11 cellular contexts compared by ENCODE assay signal in genomic region chr14:61512508-61512907, GRCh38.
A peak's percentile ranks its signal among the peaks of the same experiment; 100 is the strongest.
DNase-seq lines count a peak whose midpoint lies in the region; ATAC-seq and TF ChIP-seq lines count a peak whose summit lies in the region.
"Had no signal": no experiment of that assay in that cellular context is flagged by ENCODE, and none has a peak within 500 bp of the region (broad histone marks: within the 10 kb centered on the region; RNA-seq: fewer than 3 reads in every experiment).

No MANE protein-coding gene starts in this region.

- H3F3A ChIP-seq in SK-N-SH (replicated peaks; ENCODE audit: insufficient read depth): no peaks in the 10 kb centered on the region

- no peaks in the 10 kb centered on the region for H3K79me2 ChIP-seq in SK-N-SH (ENCODE audit: insufficient read depth)

- CTCF ChIA-PET in SK-N-SH (lab: Yijun Ruan, JAX): interaction anchor here (1.4 to 1.7 kb wide), 2 partner anchors 37 to 325 kb away, joined by 4 to 8 read pairs; no protein-coding TSS in a partner anchor
- CTCF ChIA-PET in activated CD4-positive, alpha-beta memory T cell treated with anti-CD3 and anti-CD28 coated beads for 36 hours (lab: Charles Lee): interaction anchor here (1.1 to 4.7 kb wide), 7 partner anchors 9 to 324 kb away, joined by 3 to 20 read pairs (median 4); no protein-coding TSS in a partner anchor

- H3K27ac ChIP-seq in SK-N-SH (ENCODE audit: low read depth in 2 of 2, low read length in 1 of 2): peak overlapping the region in 1 of 2 experiments; percentile 58; a peak in 1 of 4 replicates
- H3K27ac ChIP-seq: 22Rv1, coronary artery had no signal

- H3K9me2 ChIP-seq in SK-N-SH: no peaks in the 10 kb centered on the region

- H3K27ac Mint-ChIP-seq in activated CD4-positive, alpha-beta memory T cell treated with anti-CD3 and anti-CD28 coated beads for 36 hours: peak overlapping the region; percentile 98
- no peak overlapping the region for H3K27ac Mint-ChIP-seq in nephron progenitor cell

- no peaks in the 10 kb centered on the region for H4K20me1 ChIP-seq in SK-N-SH (ENCODE audit: insufficient read depth)

- H3K4me3 ChIP-seq in SK-N-SH (ENCODE audit: low read depth in 2 of 2, low read length in 1 of 2): no peak overlapping the region
- H3K4me3 ChIP-seq in skeletal muscle satellite cell (ENCODE audit: low read length): no peak overlapping the region
- H3K4me3 ChIP-seq: coronary artery had no signal

- TF ChIP-seq RAD21 in SK-N-SH (IDR thresholded peaks at IDR 0.05; ENCODE audit: low read length): no peak

- no peak for TF ChIP-seq EP300 in SK-N-SH (IDR thresholded peaks at IDR 0.05; ENCODE audit: borderline replicate concordance in 1 of 2, low read depth in 1 of 2, low read length in 1 of 2)

- H3K9me3 ChIP-seq in SK-N-SH (no peaks in the 10 kb centered on the region), skeletal muscle satellite cell (replicated peaks; ENCODE audit: low read length) (no peaks in the 10 kb centered on the region)

- H3K27me3 Mint-ChIP-seq in activated CD4-positive, alpha-beta memory T cell treated with anti-CD3 and anti-CD28 coated beads for 36 hours: no peaks in the 10 kb centered on the region
- peaks cover 9% of the 10 kb centered on the region for H3K27me3 Mint-ChIP-seq in nephron progenitor cell (ENCODE audit: low read depth, poor library complexity)

- POLR2A ChIA-PET in SK-N-SH (lab: Yijun Ruan, JAX): interaction anchor here (1.0 kb wide), 1 partner anchor 14 kb away, joined by 3 read pairs; no protein-coding TSS in a partner anchor
- POLR2A ChIA-PET in activated CD4-positive, alpha-beta memory T cell treated with anti-CD3 and anti-CD28 coated beads for 36 hours (lab: Charles Lee): interaction anchor here (0.6 to 4.4 kb wide), 15 partner anchors 10 to 188 kb away, joined by 3 to 37 read pairs (median 6); partner anchors contain the start of gene HIF1A

- ATAC-seq in SK-N-SH treated with all-trans-retinoic acid at 6 μM for 48 hours (no peak), HG03159 (IDR thresholded peaks at IDR 0.05; ENCODE audit: unreplicated experiment) (no peak)

- DNase-seq in SK-N-SH (no peak), fibroblast of gingiva (ENCODE audit: low read depth) (peak; percentile 93), NCI-H1694 treated with DMSO at 0.1 percent for 48 hours (lab: John Stamatoyannopoulos, UW) (no peak), nephron progenitor cell (no peak)
- DNase-seq in activated CD4-positive, alpha-beta memory T cell treated with anti-CD3 and anti-CD28 coated beads for 36 hours: no peak
- DNase-seq: NCI-H446 treated with DMSO at 0.1 percent for 48 hours had no signal

- H3K9ac ChIP-seq in SK-N-SH (no peak overlapping the region), skeletal muscle satellite cell (ENCODE audit: low read depth, low read length) (peak overlapping the region; percentile 40)

- no peaks in the 10 kb centered on the region for H3K36me3 ChIP-seq in SK-N-SH (replicated peaks in 1 of 2; ENCODE audit: control insufficient read depth in 1 of 2, insufficient read depth in 2 of 2, low read length in 1 of 2)
- H3K36me3 ChIP-seq in skeletal muscle satellite cell (ENCODE audit: insufficient read depth, low read length): no peaks in the 10 kb centered on the region

- H3K4me1 ChIP-seq in SK-N-SH (ENCODE audit: control insufficient read depth in 1 of 2, insufficient read depth in 2 of 2, low read depth in 1 of 2, low read length in 1 of 2): peaks cover 0 to 64% of the 10 kb centered on the region in 2 experiments; a peak in 2 of 4 replicates
- H3K4me1 ChIP-seq in skeletal muscle satellite cell (ENCODE audit: control insufficient read depth, insufficient read depth, low read length): peaks cover 37% of the 10 kb centered on the region

- intact Hi-C loops in activated CD4-positive, alpha-beta memory T cell treated with anti-CD3 and anti-CD28 coated beads for 36 hours (cut with micrococcal nuclease): loop anchor here (1.0 to 5.0 kb wide), 2 partner anchors 41 to 170 kb away; no protein-coding TSS in a partner anchor

- H3K4me3 Mint-ChIP-seq in activated CD4-positive, alpha-beta memory T cell treated with anti-CD3 and anti-CD28 coated beads for 36 hours: peak overlapping the region; percentile 49
- H3K4me3 Mint-ChIP-seq in nephron progenitor cell: no peak overlapping the region

- TF ChIP-seq CTCF in SK-N-SH (IDR thresholded peaks at IDR 0.05): no peak
- no peak for TF ChIP-seq CTCF in nephron progenitor cell (IDR thresholded peaks at IDR 0.05)

- no peaks in the 10 kb centered on the region for H3K9me3 Mint-ChIP-seq in activated CD4-positive, alpha-beta memory T cell treated with anti-CD3 and anti-CD28 coated beads for 36 hours
- no peaks in the 10 kb centered on the region for H3K9me3 Mint-ChIP-seq in nephron progenitor cell

- H3K27me3 ChIP-seq in SK-N-SH (ENCODE audit: insufficient read depth) (no peaks in the 10 kb centered on the region), skeletal muscle satellite cell (ENCODE audit: control insufficient read depth, insufficient read depth, low read length) (no peaks in the 10 kb centered on the region)

- H3K4me1 Mint-ChIP-seq in activated CD4-positive, alpha-beta memory T cell treated with anti-CD3 and anti-CD28 coated beads for 36 hours (ENCODE audit: low read depth): peaks cover 95% of the 10 kb centered on the region
- peaks cover 20% of the 10 kb centered on the region for H3K4me1 Mint-ChIP-seq in nephron progenitor cell

- H3K36me3 Mint-ChIP-seq in activated CD4-positive, alpha-beta memory T cell treated with anti-CD3 and anti-CD28 coated beads for 36 hours: peaks cover 42% of the 10 kb centered on the region
- no peaks in the 10 kb centered on the region for H3K36me3 Mint-ChIP-seq in nephron progenitor cell (ENCODE audit: low read depth)

- peak overlapping the region; percentile 31; the same call in 1 of the 2 replicates for H2AFZ ChIP-seq in SK-N-SH (ENCODE audit: low read depth)

- H3K4me2 ChIP-seq in SK-N-SH: no peak overlapping the region
- H3K4me2 ChIP-seq in skeletal muscle satellite cell (ENCODE audit: low read length): no peak overlapping the region

TF ChIP-seq in SK-N-SH, 30 proteins besides CTCF, POLR2A, EP300 and RAD21 (continues in another document):
- no peak for TF ChIP-seq EZH2phosphoT487 (IDR thresholded peaks at IDR 0.05; ENCODE audit: borderline replicate concordance, low read depth)
- no peak for TF ChIP-seq IRF3 (IDR thresholded peaks at IDR 0.05; ENCODE audit: low read depth, low read length)
- no peak for TF ChIP-seq RCOR1 (IDR thresholded peaks at IDR 0.05; ENCODE audit: low read length)
- no peak for TF ChIP-seq MXI1 (IDR thresholded peaks at IDR 0.05; ENCODE audit: low read depth, low read length)
- no peak for TF ChIP-seq GATA2 (CRISPR knock-in tag; IDR thresholded peaks at IDR 0.05)
- no peak for TF ChIP-seq TCF12 (IDR thresholded peaks at IDR 0.05)
- TF ChIP-seq NFIC (IDR thresholded peaks at IDR 0.05; ENCODE audit: borderline replicate concordance): no peak
- no peak for TF ChIP-seq NRF1 (IDR thresholded peaks at IDR 0.05; ENCODE audit: low read depth, low read length)
- TF ChIP-seq YY1 (IDR thresholded peaks at IDR 0.05; ENCODE audit: low read depth): no peak

TF ChIP-seq in SK-N-SH treated with all-trans-retinoic acid at 6 μM for 48 hours, 23 proteins besides CTCF, POLR2A, EP300 and RAD21 (continues in another document):
- TF ChIP-seq SNAI2 (CRISPR knock-in tag; IDR thresholded peaks at IDR 0.05): no peak
- TF ChIP-seq ZFP30 (CRISPR knock-in tag; IDR thresholded peaks at IDR 0.05): no peak
- TF ChIP-seq CREB5 (CRISPR knock-in tag; IDR thresholded peaks at IDR 0.05; ENCODE audit: low read depth): no peak
- TF ChIP-seq BACH2 (CRISPR knock-in tag; IDR thresholded peaks at IDR 0.05; ENCODE audit: borderline replicate concordance): no peak
- no peak for TF ChIP-seq POU6F1 (CRISPR knock-in tag; IDR thresholded peaks at IDR 0.05; ENCODE audit: borderline replicate concordance, low read depth)
- no peak for TF ChIP-seq PATZ1 (CRISPR knock-in tag; IDR thresholded peaks at IDR 0.05; ENCODE audit: borderline replicate concordance)
- TF ChIP-seq ZNF8 (CRISPR knock-in tag; IDR thresholded peaks at IDR 0.05): no peak
- no peak for TF ChIP-seq OSR1 (CRISPR knock-in tag; IDR thresholded peaks at IDR 0.05)
